Comparison of ENCODE assay signal across 24 cellular contexts in genomic region chr16:65807858-65808257, GRCh38.
DNase-seq lines count a peak whose midpoint lies in the region; ATAC-seq, FAIRE-seq and TF ChIP-seq lines count a peak whose summit lies in the region.
"Had no signal": no experiment of that assay in that cellular context is flagged by ENCODE, and none has a peak within 500 bp of the region (broad histone marks: within the 10 kb centered on the region; RNA-seq: fewer than 3 reads in every experiment).

No MANE protein-coding gene starts in this region.

- H3K36me3 ChIP-seq in K562 (ENCODE audit: control insufficient read depth, insufficient read depth, low read length) = no peaks in the 10 kb centered on the region
- H3K36me3 ChIP-seq: BLaER1 treated with 17β-estradiol and CSF1 and Interleukin-3, amounts not matched to agents 10 nM and 100 nM had no signal

- no peak overlapping the region for H2AFZ ChIP-seq in K562 (ENCODE audit: low read depth, low read length)

- H3K27me3 ChIP-seq in K562 (ENCODE audit: control insufficient read depth in 2 of 2, insufficient read depth in 2 of 2, low read length in 2 of 2) = no peaks in the 10 kb centered on the region
- H3K27me3 ChIP-seq: BLaER1 treated with 17β-estradiol and CSF1 and Interleukin-3, amounts not matched to agents 10 nM and 100 nM had no signal

- peak overlapping the region in 2 of 3 experiments; percentile 11 to 13 for H3K27ac Mint-ChIP-seq in nephron
- H3K27ac Mint-ChIP-seq in endothelial cell (ENCODE audit: unreplicated experiment) = no peak overlapping the region
- H3K27ac Mint-ChIP-seq in stimulated activated naive CD8-positive, alpha-beta T cell treated with anti-CD3 and anti-CD28 coated beads, Interleukin-15, amount 100 ng/mL, for 72 hours = no peak overlapping the region
- H3K27ac Mint-ChIP-seq: B cell; CD4-positive, alpha-beta T cell; CD8-positive, alpha-beta T cell had no signal

- H3K4me1 Mint-ChIP-seq in nephron (peaks cover 31% of the 10 kb centered on the region), endothelial cell (ENCODE audit: unreplicated experiment) (peaks cover 14% of the 10 kb centered on the region)
- no peaks in the 10 kb centered on the region for H3K4me1 Mint-ChIP-seq in stimulated activated naive CD8-positive, alpha-beta T cell treated with anti-CD3 and anti-CD28 coated beads, Interleukin-15, amount 100 ng/mL, for 72 hours
- H3K4me1 Mint-ChIP-seq: B cell had no signal

- in situ Hi-C loops in K562 (cut with MboI) = no loop called here

- CTCF ChIA-PET in K562 (lab: Yijun Ruan, JAX; ENCODE audit: low intra/inter-chr PET ratio) = no interaction called here

- BruUV-seq in K562 (replicated peaks; lab: Mats Ljungman, UMichigan) = no TSS peak

- H3K36me3 Mint-ChIP-seq in nephron (ENCODE audit: low read depth) = no peaks in the 10 kb centered on the region
- no peaks in the 10 kb centered on the region for H3K36me3 Mint-ChIP-seq in endothelial cell (ENCODE audit: low read depth, unreplicated experiment)
- H3K36me3 Mint-ChIP-seq: CD8-positive, alpha-beta T cell had no signal

- DNase-seq in K562 (ENCODE audit: extremely low read depth in 1 of 4, low spot score in 3 of 4) (no peak), endothelial cell (ENCODE audit: low spot score) (no peak), AG08395 (ENCODE audit: low spot score) (no peak), hypothalamus (lab: John Stamatoyannopoulos, UW) (no peak)
- no peak for DNase-seq in stimulated activated naive CD8-positive, alpha-beta T cell treated with anti-CD3 and anti-CD28 coated beads, Interleukin-15, amount 100 ng/mL, for 72 hours
- DNase-seq: 8988T; ACHN; AML-193; Caco-2; Calu3; CD4-positive, alpha-beta T cell; CD8-positive, alpha-beta T cell; DMS79 treated with DMSO at 0.1 percent for 48 hours; GF-D8 had no signal

- ATAC-seq in HG02610 (IDR thresholded peaks at IDR 0.05; ENCODE audit: unreplicated experiment) = peak; percentile 63
- no peak for ATAC-seq in K562
- no peak for ATAC-seq in stimulated activated naive CD8-positive, alpha-beta T cell treated with anti-CD3 and anti-CD28 coated beads, Interleukin-15, amount 100 ng/mL, for 72 hours
- ATAC-seq: CD8-positive, alpha-beta T cell had no signal

- no peaks in the 10 kb centered on the region for H3K79me2 ChIP-seq in K562 (ENCODE audit: control insufficient read depth, insufficient read depth, low read length)

- intact Hi-C loops in K562 (cut with micrococcal nuclease) = no loop called here

- H3K27me3 Mint-ChIP-seq in nephron (ENCODE audit: low read depth) = peaks cover 8% of the 10 kb centered on the region
- no peaks in the 10 kb centered on the region for H3K27me3 Mint-ChIP-seq in endothelial cell (ENCODE audit: unreplicated experiment)
- H3K27me3 Mint-ChIP-seq in stimulated activated naive CD8-positive, alpha-beta T cell treated with anti-CD3 and anti-CD28 coated beads, Interleukin-15, amount 100 ng/mL, for 72 hours = no peaks in the 10 kb centered on the region
- H3K27me3 Mint-ChIP-seq: B cell had no signal

- no peaks in the 10 kb centered on the region for H3K9me3 Mint-ChIP-seq in nephron
- H3K9me3 Mint-ChIP-seq in endothelial cell (ENCODE audit: unreplicated experiment) = no peaks in the 10 kb centered on the region
- H3K9me3 Mint-ChIP-seq in stimulated activated naive CD8-positive, alpha-beta T cell treated with anti-CD3 and anti-CD28 coated beads, Interleukin-15, amount 100 ng/mL, for 72 hours = peaks cover 7 to 15% of the 10 kb centered on the region in 2 donors
- H3K9me3 Mint-ChIP-seq: CD4-positive, alpha-beta T cell had no signal

- no peak for TF ChIP-seq POLR2A in K562 (conservative IDR thresholded peaks at IDR 0.05)

- H4K20me1 ChIP-seq in K562 (replicated peaks; ENCODE audit: control insufficient read depth, insufficient read depth, low read length) = no peaks in the 10 kb centered on the region
- H4K20me1 ChIP-seq: BLaER1 treated with 17β-estradiol and CSF1 and Interleukin-3, amounts not matched to agents 10 nM and 100 nM had no signal

- H3K9ac ChIP-seq in K562 (ENCODE audit: insufficient read depth in 1 of 2, low read depth in 2 of 2, low read length in 2 of 2) = no peak overlapping the region
- H3K9ac ChIP-seq: BLaER1 treated with 17β-estradiol and CSF1 and Interleukin-3, amounts not matched to agents 10 nM and 100 nM had no signal

- H3K4me2 ChIP-seq in K562 (ENCODE audit: insufficient read depth, low read length) = no peak overlapping the region

- no peak for TF ChIP-seq EP300 in K562 (IDR thresholded peaks at IDR 0.05; ENCODE audit: low read length)

- H3K9me3 ChIP-seq in K562 (replicated peaks; ENCODE audit: control insufficient read depth, insufficient read depth, low read depth, low read length) = no peaks in the 10 kb centered on the region
- H3K9me3 ChIP-seq: BLaER1 treated with 17β-estradiol and CSF1 and Interleukin-3, amounts not matched to agents 10 nM and 100 nM; Caco-2 had no signal

- WGBS in K562 (ENCODE audit: insufficient coverage, low coverage, missing lambda C conversion rate) = no CpG with 5 or more reads among the region's 1 CpG

- no peak overlapping the region for H3K4me3 ChIP-seq in K562
- H3K4me3 ChIP-seq: BLaER1 treated with 17β-estradiol and CSF1 and Interleukin-3, amounts not matched to agents 10 nM and 100 nM had no signal

- H3K27ac ChIP-seq in K562 (ENCODE audit: extremely low read depth, low read depth, low read length) = no peak overlapping the region
- H3K27ac ChIP-seq: BLaER1 treated with 17β-estradiol and CSF1 and Interleukin-3, amounts not matched to agents 10 nM and 100 nM; C4-2B had no signal

- no peak for FAIRE-seq in K562 (lab: Jason Lieb, UNC)
- FAIRE-seq: A204.1, D721Med, G401.6, GM12891, GM19239 had no signal

- no peak for TF ChIP-seq RAD21 in K562 (CRISPR knock-in tag; conservative IDR thresholded peaks at IDR 0.05 in 1 of 2, IDR thresholded peaks at IDR 0.05 in 1 of 2)

- TF ChIP-seq CTCF in K562 (IDR thresholded peaks at IDR 0.05 in 2 of 3, conservative IDR thresholded peaks at IDR 0.05 in 1 of 3; ENCODE audit: insufficient read depth in 2 of 3, low read depth in 1 of 3, low read length in 3 of 3) = no peak
- no peak for TF ChIP-seq CTCF in nephron (IDR thresholded peaks at IDR 0.05; ENCODE audit: unreplicated experiment in 3 of 3)
- TF ChIP-seq CTCF in endothelial cell (IDR thresholded peaks at IDR 0.05; ENCODE audit: unreplicated experiment) = no peak

- POLR2A ChIA-PET in K562 (lab: Yijun Ruan, JAX) = no interaction called here

- H3K4me3 Mint-ChIP-seq in nephron = no peak overlapping the region
- no peak overlapping the region for H3K4me3 Mint-ChIP-seq in endothelial cell (ENCODE audit: unreplicated experiment)
- H3K4me3 Mint-ChIP-seq in stimulated activated naive CD8-positive, alpha-beta T cell treated with anti-CD3 and anti-CD28 coated beads, Interleukin-15, amount 100 ng/mL, for 72 hours = no peak overlapping the region
- H3K4me3 Mint-ChIP-seq: B cell; CD4-positive, alpha-beta T cell; CD8-positive, alpha-beta T cell had no signal

- H3K9me1 ChIP-seq in K562 (ENCODE audit: control insufficient read depth, insufficient read depth, low read length) = no peaks in the 10 kb centered on the region

- H3K4me1 ChIP-seq in K562 (replicated peaks in 1 of 2; ENCODE audit: control insufficient read depth in 2 of 2, insufficient read depth in 2 of 2, low read length in 2 of 2) = peaks cover 0 to 6% of the 10 kb centered on the region in 2 experiments; a peak in 2 of 5 replicates
- H3K4me1 ChIP-seq: Caco-2 had no signal

TF ChIP-seq in K562, 482 proteins besides CTCF, POLR2A, EP300 and RAD21:
- TF ChIP-seq, protein P1, sequence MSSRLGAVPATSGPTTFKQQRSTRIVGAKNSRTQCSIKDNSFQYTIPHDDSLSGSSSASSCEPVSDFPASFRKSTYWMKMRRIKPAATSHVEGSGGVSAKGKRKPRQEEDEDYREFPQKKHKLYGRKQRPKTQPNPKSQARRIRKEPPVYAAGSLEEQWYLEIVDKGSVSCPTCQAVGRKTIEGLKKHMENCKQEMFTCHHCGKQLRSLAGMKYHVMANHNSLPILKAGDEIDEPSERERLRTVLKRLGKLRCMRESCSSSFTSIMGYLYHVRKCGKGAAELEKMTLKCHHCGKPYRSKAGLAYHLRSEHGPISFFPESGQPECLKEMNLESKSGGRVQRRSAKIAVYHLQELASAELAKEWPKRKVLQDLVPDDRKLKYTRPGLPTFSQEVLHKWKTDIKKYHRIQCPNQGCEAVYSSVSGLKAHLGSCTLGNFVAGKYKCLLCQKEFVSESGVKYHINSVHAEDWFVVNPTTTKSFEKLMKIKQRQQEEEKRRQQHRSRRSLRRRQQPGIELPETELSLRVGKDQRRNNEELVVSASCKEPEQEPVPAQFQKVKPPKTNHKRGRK (tag; IDR thresholded peaks at IDR 0.05) = peak; percentile 27; the same call in 1 of the 2 replicates
- TF ChIP-seq HIVEP1 (CRISPR knock-in tag; IDR thresholded peaks at IDR 0.05) = no peak

Comparison
In these comparisons a context has a peak if more than half of its experiments do, and no peak if none do; other contexts are left out.
1. H3K27ac Mint-ChIP-seq: peak in nephron (2 of 3); none in endothelial cell (single experiment) and stimulated activated naive CD8-positive, alpha-beta T cell treated with anti-CD3 and anti-CD28 coated beads, Interleukin-15, amount 100 ng/mL, for 72 hours (0 of 2).